Comparison of ENCODE assay signal across 38 cellular contexts in genomic region chr6:5961836-5962235, GRCh38. TPM values are rescaled to one million over a fixed set of nuclear protein-coding genes. Genes with fewer than 3 reads are reported as not detected.
"Had no signal": no experiment of that assay in that cellular context is flagged by ENCODE, and none has a peak within 500 bp of the region (broad histone marks: within the 10 kb centered on the region; RNA-seq: fewer than 3 reads in every experiment).

No MANE protein-coding gene starts in this region.

- ATAC-seq: activated CD8-positive, alpha-beta T cell treated with anti-CD3 and anti-CD28 coated beads for 36 hours; activated naive CD4-positive, alpha-beta T cell treated with anti-CD3 and anti-CD28 coated beads, Interleukin-2, amount 50 U/mL, for 72 hours; activated T-cell treated with anti-CD3 and anti-CD28 coated beads, Interleukin-2, amount 50 U/mL, for 4 hours; activated T-cell treated with anti-CD3 and anti-CD28 coated beads, Interleukin-2, amount 50 U/mL, for 72 hours; activated T-helper 17 cell treated with anti-CD3 and anti-CD28 coated beads, Interleukin-2, amount 50 U/mL, for 72 hours; body of pancreas had no signal

- H3K9me3 ChIP-seq: adrenal gland, body of pancreas, breast epithelium had no signal

- H3K4me3 ChIP-seq: adrenal gland, body of pancreas, breast epithelium, cardiac muscle cell had no signal

- H3K36me3 ChIP-seq: adrenal gland, brain microvascular endothelial cell, breast epithelium, cardiac muscle cell had no signal

- H3K4me1 ChIP-seq: adrenal gland, body of pancreas, breast epithelium had no signal

- H3K9me3 Mint-ChIP-seq: activated B cell treated with CpG ODN at 0.5 μM for 24 hours; activated CD4-positive, alpha-beta memory T cell treated with anti-CD3 and anti-CD28 coated beads for 36 hours; activated CD4-positive, alpha-beta T cell treated with anti-CD3 and anti-CD28 coated beads, Interleukin-2, amount 10 ng/mL, durations not matched to agents 24 days and 14 days; activated CD8-positive, alpha-beta T cell treated with anti-CD3 and anti-CD28 coated beads for 36 hours; activated naive CD4-positive, alpha-beta T cell treated with anti-CD3 and anti-CD28 coated beads for 36 hours; activated naive CD4-positive, alpha-beta T cell treated with anti-CD3 and anti-CD28 coated beads, Interleukin-2, amount 50 U/mL, for 72 hours; activated naive CD8-positive, alpha-beta T cell treated with anti-CD3 and anti-CD28 coated beads for 36 hours; activated T-cell treated with anti-CD3 and anti-CD28 coated beads, Interleukin-2, amount 50 U/mL, for 4 hours; activated T-cell treated with anti-CD3 and anti-CD28 coated beads, Interleukin-2, amount 50 U/mL, for 72 hours; activated T-helper 1 cell treated with anti-CD3 and anti-CD28 coated beads, Interleukin-12 subunit alpha, Interleukin-12 subunit beta, Interleukin-2, Interleukin-4 antibody, amounts not matched to agents 30 ng/mL and 10 ng/mL and 1 ng/mL, durations not matched to agents 14 hours and 24 hours and 36 hours; activated T-helper 17 cell treated with anti-CD3 and anti-CD28 coated beads, Interleukin-2, amount 50 U/mL, for 72 hours; central memory CD8-positive, alpha-beta T cell; T-helper 1 cell treated with Interleukin-12 subunit alpha and Interleukin-12 subunit beta and Interleukin-4 antibody, amounts not matched to agents 30 μg/mL and 1 μg/mL, for 36 hours; T-helper 2 cell treated with Interferon-gamma antibody and Interleukin-4, amounts not matched to agents 5 μg/mL and 100 μg/mL, for 36 hours had no signal

- H3K4me3 Mint-ChIP-seq: activated B cell treated with CpG ODN at 0.5 μM for 24 hours; activated CD4-positive, alpha-beta memory T cell treated with anti-CD3 and anti-CD28 coated beads for 36 hours; activated CD4-positive, alpha-beta T cell treated with anti-CD3 and anti-CD28 coated beads, Interleukin-2, amount 10 ng/mL, durations not matched to agents 24 days and 14 days; activated CD8-positive, alpha-beta T cell treated with anti-CD3 and anti-CD28 coated beads for 36 hours; activated naive CD4-positive, alpha-beta T cell treated with anti-CD3 and anti-CD28 coated beads for 36 hours; activated naive CD8-positive, alpha-beta T cell treated with anti-CD3 and anti-CD28 coated beads for 36 hours; activated T-cell treated with anti-CD3 and anti-CD28 coated beads, Interleukin-2, amount 50 U/mL, for 4 hours; activated T-cell treated with anti-CD3 and anti-CD28 coated beads, Interleukin-2, amount 50 U/mL, for 72 hours; activated T-helper 1 cell treated with anti-CD3 and anti-CD28 coated beads, Interleukin-12 subunit alpha, Interleukin-12 subunit beta, Interleukin-2, Interleukin-4 antibody, amounts not matched to agents 30 ng/mL and 10 ng/mL and 1 ng/mL, durations not matched to agents 14 hours and 24 hours and 36 hours; activated T-helper 17 cell treated with anti-CD3 and anti-CD28 coated beads, Interleukin-2, amount 50 U/mL, for 72 hours; central memory CD8-positive, alpha-beta T cell; T-helper 1 cell treated with Interleukin-12 subunit alpha and Interleukin-12 subunit beta and Interleukin-4 antibody, amounts not matched to agents 30 μg/mL and 1 μg/mL, for 36 hours; T-helper 2 cell treated with Interferon-gamma antibody and Interleukin-4, amounts not matched to agents 5 μg/mL and 100 μg/mL, for 36 hours had no signal

- H3K27me3 Mint-ChIP-seq: activated CD4-positive, alpha-beta memory T cell treated with anti-CD3 and anti-CD28 coated beads for 36 hours; activated T-helper 17 cell treated with anti-CD3 and anti-CD28 coated beads, Interleukin-2, amount 50 U/mL, for 72 hours had no signal

- H3K27ac ChIP-seq: adrenal gland, body of pancreas, brain microvascular endothelial cell, breast epithelium, cardiac muscle cell, VCaP had no signal

- DNase-seq: activated B cell treated with CpG ODN at 0.5 μM for 24 hours; activated CD4-positive, alpha-beta memory T cell treated with anti-CD3 and anti-CD28 coated beads for 36 hours; activated CD4-positive, alpha-beta T cell treated with anti-CD3 and anti-CD28 coated beads for 4 hours; activated CD4-positive, alpha-beta T cell treated with anti-CD3 and anti-CD28 coated beads, Interleukin-2, amount 10 ng/mL, durations not matched to agents 24 days and 14 days; activated CD4-positive, alpha-beta T cell treated with anti-CD3 and anti-CD28 coated beads, Interleukin-2, amount 50 U/mL, for 1 hour; activated CD4-positive, alpha-beta T cell treated with anti-CD3 and anti-CD28 coated beads, Interleukin-2, amount 50 U/mL, for 4 hours; activated CD4-positive, CD25-positive, alpha-beta regulatory T cell treated with anti-CD3 and anti-CD28 coated beads, Interleukin-2, amount 50 U/mL, for 72 hours; activated CD8-positive, alpha-beta memory T cell treated with anti-CD3 and anti-CD28 coated beads, Interleukin-2, amount 50 U/mL, for 4 hours; activated CD8-positive, alpha-beta T cell treated with anti-CD3 and anti-CD28 coated beads for 36 hours; activated effector memory CD4-positive, alpha-beta T cell treated with anti-CD3 and anti-CD28 coated beads, Interleukin-2, amount 50 U/mL, for 16 hours; activated gamma-delta T cell treated with Interleukin-2 at 50 U/mL for 16 hours; activated naive CD4-positive, alpha-beta T cell; activated naive CD4-positive, alpha-beta T cell treated with anti-CD3 and anti-CD28 coated beads for 36 hours; activated naive CD4-positive, alpha-beta T cell treated with anti-CD3 and anti-CD28 coated beads, Interleukin-2, amount 50 U/mL, for 16 hours; activated naive CD8-positive, alpha-beta T cell treated with anti-CD3 and anti-CD28 coated beads for 36 hours; activated T-cell treated with anti-CD3 and anti-CD28 coated beads for 4 hours; activated T-cell treated with anti-CD3 and anti-CD28 coated beads, Interleukin-2, amount 50 U/mL, for 1 hour; activated T-cell treated with anti-CD3 and anti-CD28 coated beads, Interleukin-2, amount 50 U/mL, for 4 hours; activated T-cell treated with anti-CD3 and anti-CD28 coated beads, Interleukin-2, amount 50 U/mL, for 72 hours; adrenal gland; amniotic stem cell; aorta; body of pancreas; brain microvascular endothelial cell; caudate nucleus; cerebellar nuclear complex; T-helper 1 cell; T-helper 2 cell; T-helper 9 cell had no signal

- H3K27me3 ChIP-seq: adrenal gland, body of pancreas, brain microvascular endothelial cell, breast epithelium, cardiac muscle cell had no signal

- H3K4me1 Mint-ChIP-seq: activated B cell treated with CpG ODN at 0.5 μM for 24 hours; activated CD4-positive, alpha-beta T cell treated with anti-CD3 and anti-CD28 coated beads, Interleukin-2, amount 10 ng/mL, durations not matched to agents 24 days and 14 days; activated naive CD8-positive, alpha-beta T cell treated with anti-CD3 and anti-CD28 coated beads for 36 hours; activated T-helper 17 cell treated with anti-CD3 and anti-CD28 coated beads, Interleukin-2, amount 50 U/mL, for 72 hours; central memory CD8-positive, alpha-beta T cell had no signal

- H3K27ac Mint-ChIP-seq: activated B cell treated with CpG ODN at 0.5 μM for 24 hours; activated CD4-positive, alpha-beta memory T cell treated with anti-CD3 and anti-CD28 coated beads for 36 hours; activated CD4-positive, alpha-beta T cell treated with anti-CD3 and anti-CD28 coated beads, Interleukin-2, amount 10 ng/mL, durations not matched to agents 24 days and 14 days; activated CD8-positive, alpha-beta T cell treated with anti-CD3 and anti-CD28 coated beads for 36 hours; activated naive CD4-positive, alpha-beta T cell treated with anti-CD3 and anti-CD28 coated beads for 36 hours; activated naive CD4-positive, alpha-beta T cell treated with anti-CD3 and anti-CD28 coated beads, Interleukin-2, amount 50 U/mL, for 72 hours; activated naive CD8-positive, alpha-beta T cell treated with anti-CD3 and anti-CD28 coated beads for 36 hours; activated T-cell treated with anti-CD3 and anti-CD28 coated beads, Interleukin-2, amount 50 U/mL, for 72 hours; activated T-helper 1 cell treated with anti-CD3 and anti-CD28 coated beads, Interleukin-12 subunit alpha, Interleukin-12 subunit beta, Interleukin-2, Interleukin-4 antibody, amounts not matched to agents 30 ng/mL and 10 ng/mL and 1 ng/mL, durations not matched to agents 14 hours and 24 hours and 36 hours; activated T-helper 17 cell treated with anti-CD3 and anti-CD28 coated beads, Interleukin-2, amount 50 U/mL, for 72 hours; T-helper 1 cell treated with Interleukin-12 subunit alpha and Interleukin-12 subunit beta and Interleukin-4 antibody, amounts not matched to agents 30 μg/mL and 1 μg/mL, for 36 hours; T-helper 2 cell treated with Interferon-gamma antibody and Interleukin-4, amounts not matched to agents 5 μg/mL and 100 μg/mL, for 36 hours had no signal

- H3K36me3 Mint-ChIP-seq: activated CD4-positive, alpha-beta memory T cell treated with anti-CD3 and anti-CD28 coated beads for 36 hours; activated naive CD4-positive, alpha-beta T cell treated with anti-CD3 and anti-CD28 coated beads, Interleukin-2, amount 50 U/mL, for 72 hours; activated naive CD8-positive, alpha-beta T cell treated with anti-CD3 and anti-CD28 coated beads for 36 hours had no signal

RNA-seq across cellular contexts. Expression of gene NRN1, which starts 44.9 kb away (rescaled TPM):
- total RNA-seq: activated B cell treated with CpG ODN at 0.5 μM for 24 hours had no signal
